In the genomic region with DNA sequence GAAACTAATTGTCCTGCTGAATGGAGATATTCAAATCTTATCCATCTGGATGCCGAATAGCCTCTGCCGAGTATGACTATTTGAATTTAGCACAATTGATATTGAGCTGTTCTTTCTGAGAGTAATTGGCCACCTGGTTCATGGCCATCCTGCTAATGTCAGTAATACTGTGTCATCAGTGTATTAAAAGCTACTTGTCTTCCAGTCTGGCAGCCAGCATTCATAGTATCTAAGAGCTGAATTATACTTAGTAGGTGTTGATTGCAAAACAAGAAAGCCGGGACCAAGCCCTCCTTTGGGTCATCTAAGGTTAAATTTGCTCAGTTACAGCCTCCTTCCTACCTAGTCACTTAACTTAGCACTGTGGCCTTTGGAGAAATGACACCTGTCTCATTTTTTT, we compare ENCODE assay signal across 19 cellular contexts.
DNase-seq lines count a peak whose midpoint lies in the region; ATAC-seq and TF ChIP-seq lines count a peak whose summit lies in the region.
"Had no signal": no experiment of that assay in that cellular context is flagged by ENCODE, and none has a peak within 500 bp of the region (broad histone marks: within the 10 kb centered on the region; RNA-seq: fewer than 3 reads in every experiment).

No MANE protein-coding gene starts in this region.

- no peak for TF ChIP-seq CTCF in gastrocnemius medialis (IDR thresholded peaks at IDR 0.05 in 4 of 5, conservative IDR thresholded peaks at IDR 0.05 in 1 of 5)

- peaks cover 52 to 59% of the 10 kb centered on the region in 2 donors for H3K4me1 ChIP-seq in gastrocnemius medialis
- H3K4me1 ChIP-seq: HAP-1 had no signal

- no peak for TF ChIP-seq POLR2A in gastrocnemius medialis (IDR thresholded peaks at IDR 0.05)

- H3K27ac ChIP-seq in cingulate gyrus (ENCODE audit: low read depth, low read length) (peak overlapping the region; percentile 13), gastrocnemius medialis (peak overlapping the region; percentile 55 to 73 (median 68))
- H3K27ac ChIP-seq: BLaER1 treated with 17β-estradiol and CSF1 and Interleukin-3, amounts not matched to agents 10 nM and 100 nM; GM23248; HL-60; KMS-11 had no signal

- no peaks in the 10 kb centered on the region for H3K36me3 ChIP-seq in gastrocnemius medialis
- H3K36me3 ChIP-seq: BLaER1 treated with 17β-estradiol and CSF1 and Interleukin-3, amounts not matched to agents 10 nM and 100 nM; HAP-1 had no signal

- intact Hi-C loops in left ventricle myocardium superior (cut with micrococcal nuclease) (no loop called here), gastrocnemius medialis (cut with DNase I; ENCODE audit: low total_unique reads) (loop anchor here (2.0 to 5.0 kb wide), 2 partner anchors 132 to 358 kb away; no protein-coding TSS in a partner anchor)

- no peak overlapping the region for H3K4me3 ChIP-seq in gastrocnemius medialis
- H3K4me3 ChIP-seq: BLaER1 treated with 17β-estradiol and CSF1 and Interleukin-3, amounts not matched to agents 10 nM and 100 nM; GM23248; HAP-1 had no signal

- ATAC-seq in left ventricle myocardium superior (peak; percentile 89), gastrocnemius medialis (peak; percentile 81 to 90), GM18517 (IDR thresholded peaks at IDR 0.05; ENCODE audit: unreplicated experiment) (no peak)
- ATAC-seq: CD8-positive, alpha-beta T cell had no signal

- in situ Hi-C loops in gastrocnemius medialis (cut with MboI; ENCODE audit: low sequenced_read_pairs in 4 of 4): no loop called here

- no peaks in the 10 kb centered on the region for H3K9me3 ChIP-seq in gastrocnemius medialis
- H3K9me3 ChIP-seq: HAP-1 had no signal

- DNase-seq in NCI-H526 (lab: John Stamatoyannopoulos, UW): peak; percentile 88 to 94
- no peak for DNase-seq in left ventricle myocardium superior
- DNase-seq in gastrocnemius medialis: peak; percentile 52 to 53
- DNase-seq in NK-92 treated with Interleukin-12 subunit alpha and Interleukin-12 subunit beta, amount 100 ng/mL, for 24 hours (lab: John Stamatoyannopoulos, UW): no peak
- no peak for DNase-seq in cerebellum (ENCODE audit: low spot score)
- DNase-seq in D341Med (ENCODE audit: low spot score): no peak
- DNase-seq: CD8-positive, alpha-beta T cell; DMS79; GM23248; MV-4-11; NCI-H187 treated with DMSO at 0.1 percent for 48 hours; NCI-H69; RPMI8226 had no signal

- H3K27me3 ChIP-seq in gastrocnemius medialis: no peaks in the 10 kb centered on the region
- H3K27me3 ChIP-seq: BLaER1 treated with 17β-estradiol and CSF1 and Interleukin-3, amounts not matched to agents 10 nM and 100 nM had no signal

Comparison
In these comparisons a context has a peak if more than half of its experiments do, and no peak if none do; other contexts are left out.
1. DNase-seq: peak in NCI-H526 (2 of 2) and gastrocnemius medialis (2 of 2); none in left ventricle myocardium superior (single experiment), NK-92 treated with Interleukin-12 subunit alpha and Interleukin-12 subunit beta, amount 100 ng/mL, for 24 hours (single experiment), cerebellum (single experiment) and D341Med (single experiment).